In the genomic region with DNA sequence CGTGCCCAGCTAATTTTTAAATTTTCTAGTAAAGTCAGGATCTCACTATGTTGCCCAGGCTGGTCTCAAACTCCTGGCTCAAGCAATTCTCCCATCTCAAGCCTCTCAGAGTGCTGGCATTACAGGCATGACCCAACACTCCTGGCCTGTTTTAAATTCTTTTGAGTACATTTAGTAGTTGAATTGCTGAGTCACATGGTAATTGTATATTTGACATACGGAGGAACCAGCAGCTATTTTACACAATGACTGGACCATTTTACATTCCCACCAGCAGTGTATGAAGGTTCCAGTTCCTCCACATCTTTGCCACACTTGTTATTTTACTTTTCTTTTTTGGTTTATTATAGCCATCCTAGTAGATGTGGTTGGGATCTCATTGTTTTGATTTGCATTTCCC, we compare ENCODE assay signal across 18 cellular contexts.
"Had no signal": no experiment of that assay in that cellular context is flagged by ENCODE, and none has a peak within 500 bp of the region (broad histone marks: within the 10 kb centered on the region; RNA-seq: fewer than 3 reads in every experiment).

No MANE protein-coding gene starts in this region.

- H3K36me3 ChIP-seq: colonic mucosa had no signal

- H3K4me3 Mint-ChIP-seq: natural killer cell; neural crest cell; stimulated activated naive B cell treated with anti-CD40 and anti-IgM and Interleukin-4, amounts not matched to agents 10 μg/mL and 1 μg/mL and 100 μg/mL, for 72 hours had no signal

- H3K4me1 Mint-ChIP-seq: natural killer cell; neural crest cell; stimulated activated naive B cell treated with anti-CD40 and anti-IgM and Interleukin-4, amounts not matched to agents 10 μg/mL and 1 μg/mL and 100 μg/mL, for 72 hours had no signal

- H3K27me3 ChIP-seq: colonic mucosa, esophagus squamous epithelium, heart left ventricle, sigmoid colon, stomach, transverse colon had no signal

- DNase-seq: colonic mucosa; dermis blood vessel endothelial cell; esophagus squamous epithelium; heart left ventricle; hippocampal formation; kidney glomerular epithelial cell; natural killer cell; posterior cingulate gyrus; sigmoid colon; stimulated activated CD4-positive, alpha-beta T cell treated with anti-CD3 and anti-CD28 coated beads, Interleukin-2, amount 100 ng/mL, for 24 hours; stimulated activated CD4-positive, alpha-beta T cell treated with anti-CD3 and anti-CD28 coated beads, Interleukin-4, amount 100 ng/mL, for 4 hours; stimulated activated naive B cell treated with anti-CD40 and anti-IgM and Interleukin-4, amounts not matched to agents 10 μg/mL and 1 μg/mL and 100 μg/mL, for 72 hours; stomach; substantia nigra; transverse colon had no signal

- H3K27ac Mint-ChIP-seq: natural killer cell; stimulated activated naive B cell treated with anti-CD40 and anti-IgM and Interleukin-4, amounts not matched to agents 10 μg/mL and 1 μg/mL and 100 μg/mL, for 72 hours had no signal

- H3K4me3 ChIP-seq: colonic mucosa, esophagus squamous epithelium, heart left ventricle, sigmoid colon, skin epidermis, stomach, thoracic aorta, transverse colon had no signal

- H3K27me3 Mint-ChIP-seq: stimulated activated naive B cell treated with anti-CD40 and anti-IgM and Interleukin-4, amounts not matched to agents 10 μg/mL and 1 μg/mL and 100 μg/mL, for 72 hours had no signal

- H3K27ac ChIP-seq: colonic mucosa, esophagus squamous epithelium, heart left ventricle, sigmoid colon, skin epidermis, stomach, thoracic aorta, transverse colon had no signal

- H3K36me3 Mint-ChIP-seq: natural killer cell had no signal

- H3K9me3 ChIP-seq: colonic mucosa, esophagus squamous epithelium, heart left ventricle, sigmoid colon, stomach, thoracic aorta, transverse colon had no signal

- H3K9me3 Mint-ChIP-seq: natural killer cell; neural crest cell; stimulated activated naive B cell treated with anti-CD40 and anti-IgM and Interleukin-4, amounts not matched to agents 10 μg/mL and 1 μg/mL and 100 μg/mL, for 72 hours had no signal

- H3K4me1 ChIP-seq: colonic mucosa, esophagus squamous epithelium, sigmoid colon, stomach, transverse colon had no signal
